In the genomic region with DNA sequence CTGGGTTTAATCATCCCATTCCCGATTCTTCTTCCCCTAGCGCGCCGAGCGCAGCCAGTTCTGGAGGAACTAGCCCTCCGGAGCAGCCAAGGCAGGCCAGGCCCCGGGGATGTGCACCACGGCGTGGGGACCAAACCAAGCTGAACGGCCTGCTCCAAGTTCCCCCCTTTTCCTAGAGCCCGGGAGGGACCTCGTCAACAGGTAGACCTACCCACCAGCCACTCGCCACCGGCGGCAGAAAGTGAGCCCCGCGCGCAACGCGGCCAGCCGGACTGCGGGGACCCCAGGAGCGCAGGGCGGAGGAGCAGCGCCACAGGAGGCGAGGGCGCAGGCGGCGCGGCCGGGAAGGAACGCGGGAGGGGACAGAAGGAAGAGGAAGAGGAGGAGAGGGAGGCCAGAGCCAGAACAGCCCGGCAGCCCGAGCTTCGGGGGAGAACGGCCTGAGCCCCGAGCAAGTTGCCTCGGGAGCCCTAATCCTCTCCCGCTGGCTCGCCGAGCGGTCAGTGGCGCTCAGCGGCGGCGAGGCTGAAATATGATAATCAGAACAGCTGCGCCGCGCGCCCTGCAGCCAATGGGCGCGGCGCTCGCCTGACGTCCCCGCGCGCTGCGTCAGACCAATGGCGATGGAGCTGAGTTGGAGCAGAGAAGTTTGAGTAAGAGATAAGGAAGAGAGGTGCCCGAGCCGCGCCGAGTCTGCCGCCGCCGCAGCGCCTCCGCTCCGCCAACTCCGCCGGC, we compare ENCODE assay signal across 8 cellular contexts. TPM values are rescaled to one million over a fixed set of nuclear protein-coding genes. Genes with fewer than 3 reads are reported as not detected.
DNase-seq lines count a peak whose midpoint lies in the region; ATAC-seq and TF ChIP-seq lines count a peak whose summit lies in the region.

A gene (plus strand): TSS at position 690 of the 735 bp plus-strand sequence. CDS start 224 bp downstream, outside the sequence.

- TF ChIP-seq CTCF in AG04449 (IDR thresholded peaks at IDR 0.05; ENCODE audit: insufficient read depth, low read length, missing control alignments): no peak

- CTCF ChIA-PET in AG04449 (lab: Yijun Ruan, JAX): no interaction called here

- DNase-seq in AG04449 (ENCODE audit: low read depth, low spot score) (peak; percentile 2), HAP-1 (ENCODE audit: low spot score in 2 of 2) (peak; percentile 91 to 96), NCI-H774 (lab: John Stamatoyannopoulos, UW) (peak; percentile 94), mesenteric fat pad (ENCODE audit: low spot score) (peak; percentile 89)

- H3K27me3 ChIP-seq in HAP-1 (ENCODE audit: low read depth) (no peaks in the 10 kb centered on the region), ectodermal cell (ENCODE audit: control insufficient read depth, insufficient read depth, low read length, poor library complexity, severe bottlenecking) (peaks cover 100% of the 10 kb centered on the region)

- ATAC-seq in GM19035 (IDR thresholded peaks at IDR 0.05; ENCODE audit: unreplicated experiment) (no peak), GM19328 (IDR thresholded peaks at IDR 0.05; ENCODE audit: unreplicated experiment) (no peak)

- 0% methylated on average over 73 of the region's 73 CpGs for WGBS in ectodermal cell, 2 experiments
- 1% methylated on average over 73 of the region's 73 CpGs for WGBS in urinary bladder

- H3K36me3 ChIP-seq in HAP-1 (replicated peaks): no peaks in the 10 kb centered on the region
- no peaks in the 10 kb centered on the region for H3K36me3 ChIP-seq in ectodermal cell (ENCODE audit: control insufficient read depth, insufficient read depth, low read length)
- H3K36me3 ChIP-seq in urinary bladder (ENCODE audit: insufficient read depth): no peaks in the 10 kb centered on the region

- in situ Hi-C loops in HAP-1 (cut with MboI; ENCODE audit: low sequenced_read_pairs): no loop called here

- H3K4me1 ChIP-seq in HAP-1: peaks cover 21% of the 10 kb centered on the region; the same call in 1 of the 2 replicates
- peaks cover 37% of the 10 kb centered on the region for H3K4me1 ChIP-seq in ectodermal cell (ENCODE audit: control insufficient read depth, insufficient read depth, low read length)
- H3K4me1 ChIP-seq in urinary bladder (ENCODE audit: insufficient read depth): no peaks in the 10 kb centered on the region

- no peaks in the 10 kb centered on the region for H3K9me3 ChIP-seq in HAP-1
- H3K9me3 ChIP-seq in ectodermal cell (ENCODE audit: control insufficient read depth, low read length): no peaks in the 10 kb centered on the region

- POLR2A ChIA-PET in AG04449 (lab: Yijun Ruan, JAX): no interaction called here

- H3K27ac ChIP-seq in ectodermal cell (ENCODE audit: insufficient read depth, low read depth, low read length, poor library complexity, severe bottlenecking) (no peak within 1 kb of the TSS), urinary bladder (ENCODE audit: low read depth) (peak within 1 kb of the TSS; percentile 78)

- H3K4me3 ChIP-seq in AG04449 (ENCODE audit: low read depth, low read length) (peak within 1 kb of the TSS; percentile 55), HAP-1 (peak within 1 kb of the TSS; percentile 44), ectodermal cell (ENCODE audit: insufficient read depth, low read depth, low read length) (peak within 1 kb of the TSS; percentile 50), urinary bladder (ENCODE audit: low read depth, low read length) (peak within 1 kb of the TSS; percentile 46)

RNA-seq across cellular contexts. Expression of the gene that starts here (rescaled TPM):
- polyA plus RNA-seq in ectodermal cell (2013, experiment 1 of 4): 0.26 TPM
- polyA plus RNA-seq in ectodermal cell (2013, experiment 2 of 4): 0.14 TPM
- 0.21 TPM for polyA plus RNA-seq in ectodermal cell (2013, experiment 3 of 4)
- polyA plus RNA-seq in ectodermal cell (2013, experiment 4 of 4): 0.36 TPM
- total RNA-seq in mesenteric fat pad (0.29 TPM), urinary bladder (7.9 TPM)
- polyA plus RNA-seq in urinary bladder: 0.46 TPM

Comparison
In these comparisons a context has a peak if more than half of its experiments do, and no peak if none do; other contexts are left out.
1. Peak in DNase-seq in mesenteric fat pad; RNA of the gene not detected or under 1 TPM.
2. DNase-seq: peak in every context shown above with its lines; median percentile 94 in NCI-H774; 94 in HAP-1; 89 in mesenteric fat pad; 2 in AG04449.